Comparison of ENCODE assay signal across 26 cellular contexts in genomic region chr6:137172734-137173431, GRCh38. TPM values are rescaled to one million over a fixed set of nuclear protein-coding genes. Genes with fewer than 3 reads are reported as not detected.
DNase-seq lines count a peak whose midpoint lies in the region; ATAC-seq, FAIRE-seq and TF ChIP-seq lines count a peak whose summit lies in the region.
"Had no signal": no experiment of that assay in that cellular context is flagged by ENCODE, and none has a peak within 500 bp of the region (broad histone marks: within the 10 kb centered on the region; RNA-seq: fewer than 3 reads in every experiment).

No MANE protein-coding gene starts in this region.

- no peak for ATAC-seq in activated naive CD8-positive, alpha-beta T cell treated with anti-CD3 and anti-CD28 coated beads, Interleukin-2, amount 50 U/mL, for 24 hours
- ATAC-seq in activated B cell treated with CpG ODN at 0.5 μM for 24 hours (ENCODE audit: low read depth), result no peak
- ATAC-seq in stimulated activated memory B cell treated with anti-CD40 and anti-IgM and Interleukin-4, amounts not matched to agents 10 μg/mL and 1 μg/mL and 100 μg/mL, for 72 hours, result no peak
- ATAC-seq: HCT116, Right ventricle myocardium inferior had no signal

- no peaks in the 10 kb centered on the region for H3K79me2 ChIP-seq in keratinocyte (ENCODE audit: control insufficient read depth, insufficient read depth, low read length)

- H3K27ac Mint-ChIP-seq in activated naive CD8-positive, alpha-beta T cell treated with anti-CD3 and anti-CD28 coated beads, Interleukin-2, amount 50 U/mL, for 24 hours, result peak overlapping the region; percentile 80
- H3K27ac Mint-ChIP-seq in activated naive CD8-positive, alpha-beta T cell treated with anti-CD3 and anti-CD28 coated beads for 36 hours, result no peak overlapping the region
- peak overlapping the region; percentile 95 for H3K27ac Mint-ChIP-seq in activated B cell treated with CpG ODN at 0.5 μM for 24 hours
- peak overlapping the region; percentile 86 for H3K27ac Mint-ChIP-seq in stimulated activated memory B cell treated with anti-CD40 and anti-IgM and Interleukin-4, amounts not matched to agents 10 μg/mL and 1 μg/mL and 100 μg/mL, for 72 hours

- FAIRE-seq in keratinocyte (lab: Jason Lieb, UNC), result no peak
- FAIRE-seq: H1, HTR-8/SVneo, RCC 7860 had no signal

- peaks cover 30% of the 10 kb centered on the region for H3K4me1 Mint-ChIP-seq in activated naive CD8-positive, alpha-beta T cell treated with anti-CD3 and anti-CD28 coated beads, Interleukin-2, amount 50 U/mL, for 24 hours
- H3K4me1 Mint-ChIP-seq in activated naive CD8-positive, alpha-beta T cell treated with anti-CD3 and anti-CD28 coated beads for 36 hours, result peaks cover 6% of the 10 kb centered on the region
- peaks cover 90% of the 10 kb centered on the region for H3K4me1 Mint-ChIP-seq in activated B cell treated with CpG ODN at 0.5 μM for 24 hours
- H3K4me1 Mint-ChIP-seq in stimulated activated memory B cell treated with anti-CD40 and anti-IgM and Interleukin-4, amounts not matched to agents 10 μg/mL and 1 μg/mL and 100 μg/mL, for 72 hours, result peaks cover 66% of the 10 kb centered on the region

- peak overlapping the region; percentile 44 for H2AFZ ChIP-seq in keratinocyte (ENCODE audit: control insufficient read depth, low read length)

- H3K9me1 ChIP-seq in keratinocyte (ENCODE audit: control insufficient read depth, extremely low read depth, insufficient read depth, low read length), result no peaks in the 10 kb centered on the region

- H3K27ac ChIP-seq in keratinocyte (ENCODE audit: control insufficient read depth, insufficient read depth, low read length), result no peak overlapping the region
- H3K27ac ChIP-seq: 22Rv1 had no signal

- TF ChIP-seq CTCF in activated B cell treated with CpG ODN at 0.5 μM for 24 hours (IDR thresholded peaks at IDR 0.05), result no peak
- TF ChIP-seq CTCF in keratinocyte (optimal IDR thresholded peaks at IDR 0.05 in 1 of 3, IDR thresholded peaks at IDR 0.05 in 1 of 3, conservative IDR thresholded peaks at IDR 0.05 in 1 of 3; ENCODE audit: extremely low read depth in 1 of 3, insufficient read depth in 2 of 3, low read length in 3 of 3), result no peak

- no peak overlapping the region for H3K9ac ChIP-seq in keratinocyte (ENCODE audit: control insufficient read depth, extremely low read depth, insufficient read depth, low read length)

- no peaks in the 10 kb centered on the region for H3K36me3 ChIP-seq in keratinocyte (ENCODE audit: control insufficient read depth in 2 of 2, extremely low read depth in 1 of 2, insufficient read depth in 2 of 2, low read length in 2 of 2)

- CTCF ChIA-PET in activated B cell treated with CpG ODN at 0.5 μM for 24 hours (lab: Charles Lee), result interaction anchor here (0.6 to 2.8 kb wide), 5 partner anchors 66 to 88 kb away, joined by 3 to 19 read pairs (median 4); no protein-coding TSS in a partner anchor

- no peak for DNase-seq in activated naive CD8-positive, alpha-beta T cell treated with anti-CD3 and anti-CD28 coated beads, Interleukin-2, amount 50 U/mL, for 24 hours
- DNase-seq in activated naive CD8-positive, alpha-beta T cell treated with anti-CD3 and anti-CD28 coated beads for 36 hours, result no peak
- no peak for DNase-seq in activated B cell treated with CpG ODN at 0.5 μM for 24 hours
- no peak for DNase-seq in keratinocyte (ENCODE audit: low read depth, low spot score)
- DNase-seq in RKO (ENCODE audit: low spot score), result no peak
- DNase-seq in COLO668 (lab: John Stamatoyannopoulos, UW; ENCODE audit: unreplicated experiment), result no peak
- DNase-seq in stimulated activated CD4-positive, alpha-beta T cell treated with anti-CD3 and anti-CD28 coated beads, Interleukin-1b, Interleukin-23, amount 100 ng/mL, for 48 hours, result no peak
- DNase-seq: EL, Karpas-422, NCI-H1694, NCI-H2081 treated with DMSO at 0.1 percent for 48 hours, NCI-H2171 treated with DMSO at 0.1 percent for 48 hours, NCI-H524 treated with DMSO at 0.1 percent for 48 hours, NCI-H82 had no signal

- no peak overlapping the region for H3K4me3 ChIP-seq in keratinocyte (ENCODE audit: control insufficient read depth in 2 of 3, extremely low read depth in 1 of 3, insufficient read depth in 2 of 3, low read depth in 1 of 3, low read length in 3 of 3)

- no peak overlapping the region for H3K4me2 ChIP-seq in keratinocyte (ENCODE audit: control insufficient read depth, extremely low read depth, insufficient read depth, low read depth, low read length)

- H4K20me1 ChIP-seq in keratinocyte (ENCODE audit: control insufficient read depth, extremely low read depth, insufficient read depth, low read length), result no peaks in the 10 kb centered on the region

- intact Hi-C loops in activated B cell treated with CpG ODN at 0.5 μM for 24 hours (cut with micrococcal nuclease), result loop anchor here (1.0 to 5.0 kb wide), 2 partner anchors 70 to 89 kb away; no protein-coding TSS in a partner anchor

- H3K9me3 Mint-ChIP-seq in activated naive CD8-positive, alpha-beta T cell treated with anti-CD3 and anti-CD28 coated beads, Interleukin-2, amount 50 U/mL, for 24 hours, result peaks cover 3% of the 10 kb centered on the region
- peaks cover 2% of the 10 kb centered on the region for H3K9me3 Mint-ChIP-seq in activated naive CD8-positive, alpha-beta T cell treated with anti-CD3 and anti-CD28 coated beads for 36 hours
- H3K9me3 Mint-ChIP-seq in activated B cell treated with CpG ODN at 0.5 μM for 24 hours, result no peaks in the 10 kb centered on the region
- H3K9me3 Mint-ChIP-seq in stimulated activated memory B cell treated with anti-CD40 and anti-IgM and Interleukin-4, amounts not matched to agents 10 μg/mL and 1 μg/mL and 100 μg/mL, for 72 hours, result no peaks in the 10 kb centered on the region

- no peak overlapping the region for H3K4me3 Mint-ChIP-seq in activated naive CD8-positive, alpha-beta T cell treated with anti-CD3 and anti-CD28 coated beads, Interleukin-2, amount 50 U/mL, for 24 hours
- H3K4me3 Mint-ChIP-seq in activated naive CD8-positive, alpha-beta T cell treated with anti-CD3 and anti-CD28 coated beads for 36 hours, result no peak overlapping the region
- peak overlapping the region; percentile 63 for H3K4me3 Mint-ChIP-seq in activated B cell treated with CpG ODN at 0.5 μM for 24 hours
- peak overlapping the region; percentile 40 for H3K4me3 Mint-ChIP-seq in stimulated activated memory B cell treated with anti-CD40 and anti-IgM and Interleukin-4, amounts not matched to agents 10 μg/mL and 1 μg/mL and 100 μg/mL, for 72 hours
- H3K4me3 Mint-ChIP-seq: CD14-positive monocyte had no signal

- H3K36me3 Mint-ChIP-seq in activated naive CD8-positive, alpha-beta T cell treated with anti-CD3 and anti-CD28 coated beads, Interleukin-2, amount 50 U/mL, for 24 hours (ENCODE audit: low read depth), result no peaks in the 10 kb centered on the region
- no peaks in the 10 kb centered on the region for H3K36me3 Mint-ChIP-seq in activated naive CD8-positive, alpha-beta T cell treated with anti-CD3 and anti-CD28 coated beads for 36 hours
- H3K36me3 Mint-ChIP-seq in activated B cell treated with CpG ODN at 0.5 μM for 24 hours (ENCODE audit: low read depth), result no peaks in the 10 kb centered on the region
- no peaks in the 10 kb centered on the region for H3K36me3 Mint-ChIP-seq in stimulated activated memory B cell treated with anti-CD40 and anti-IgM and Interleukin-4, amounts not matched to agents 10 μg/mL and 1 μg/mL and 100 μg/mL, for 72 hours

- H3K9me3 ChIP-seq in keratinocyte (ENCODE audit: control insufficient read depth, low read depth, low read length), result no peaks in the 10 kb centered on the region

- peaks cover 5% of the 10 kb centered on the region for H3K27me3 Mint-ChIP-seq in activated naive CD8-positive, alpha-beta T cell treated with anti-CD3 and anti-CD28 coated beads, Interleukin-2, amount 50 U/mL, for 24 hours
- no peaks in the 10 kb centered on the region for H3K27me3 Mint-ChIP-seq in activated naive CD8-positive, alpha-beta T cell treated with anti-CD3 and anti-CD28 coated beads for 36 hours
- no peaks in the 10 kb centered on the region for H3K27me3 Mint-ChIP-seq in activated B cell treated with CpG ODN at 0.5 μM for 24 hours
- no peaks in the 10 kb centered on the region for H3K27me3 Mint-ChIP-seq in stimulated activated memory B cell treated with anti-CD40 and anti-IgM and Interleukin-4, amounts not matched to agents 10 μg/mL and 1 μg/mL and 100 μg/mL, for 72 hours
- H3K27me3 Mint-ChIP-seq: IgD-negative memory B cell had no signal

- POLR2A ChIA-PET in activated B cell treated with CpG ODN at 0.5 μM for 24 hours (lab: Charles Lee), result interaction anchor here (0.6 to 1.7 kb wide), 4 partner anchors 23 to 70 kb away, joined by 3 to 7 read pairs (median 4); no protein-coding TSS in a partner anchor

- dilution Hi-C loops in keratinocyte (cut with MboI; ENCODE audit: extremely low pct_ligation_motif_present, low sequenced_read_pairs), result no loop called here

- no peaks in the 10 kb centered on the region for H3K4me1 ChIP-seq in keratinocyte (ENCODE audit: control insufficient read depth, extremely low read depth, insufficient read depth, low read length)

- H3K27me3 ChIP-seq in keratinocyte (ENCODE audit: control insufficient read depth, extremely low read depth, insufficient read depth, low read length), result no peaks in the 10 kb centered on the region

RNA-seq across cellular contexts. Expression of gene IL22RA2, which starts 0.6 kb away (rescaled TPM):
- not detected for total RNA-seq in activated naive CD8-positive, alpha-beta T cell treated with anti-CD3 and anti-CD28 coated beads for 36 hours
- not detected in 2 replicates for total RNA-seq in activated B cell treated with CpG ODN at 0.5 μM for 24 hours
- 0.01 to 0.03 TPM in 2 of 3 replicates, not detected in the other for polyA plus RNA-seq in keratinocyte
- polyA plus RNA-seq in keratinocyte (2011; ENCODE audit: low read depth), result not detected
- not detected in 2 replicates for polyA plus RNA-seq in keratinocyte (2011; cell fraction: cytosol; rRNA removed)
- not detected in 2 replicates for polyA plus RNA-seq in keratinocyte (2011; cell fraction: nucleus; rRNA removed)
- polyA plus RNA-seq in keratinocyte (2012; ENCODE audit: low replicate concordance), result not detected in 2 replicates
- not detected in 3 replicates for polyA minus RNA-seq in keratinocyte
- not detected for polyA minus RNA-seq in keratinocyte (2011; cell fraction: cytosol; rRNA and poly(A)+ RNA removed)
- not detected in 2 replicates for polyA minus RNA-seq in keratinocyte (2011; cell fraction: nucleus; rRNA and poly(A)+ RNA removed)
- total RNA-seq: H1, M059J, OCI-LY7, Right ventricle myocardium inferior, SK-MEL-5 had no signal
- polyA plus RNA-seq: CD14-positive monocyte, H1, IgD-negative memory B cell had no signal

RNA-seq across cellular contexts. Expression of gene IFNGR1, which starts 46.3 kb away (rescaled TPM):
- 10 to 100 TPM; 20.5 to 22.1 TPM for total RNA-seq in activated naive CD8-positive, alpha-beta T cell treated with anti-CD3 and anti-CD28 coated beads for 36 hours
- total RNA-seq in activated B cell treated with CpG ODN at 0.5 μM for 24 hours, result 60.5 and 65.6 TPM in 2 replicates
- 54.8 to 150 TPM (median 109 TPM) in 3 replicates for polyA plus RNA-seq in keratinocyte
- 181 TPM for polyA plus RNA-seq in keratinocyte (2011; ENCODE audit: low read depth)
- polyA plus RNA-seq in keratinocyte (2011; cell fraction: cytosol; rRNA removed), result 29.1 and 70.4 TPM in 2 replicates
- 152 and 195 TPM in 2 replicates for polyA plus RNA-seq in keratinocyte (2011; cell fraction: nucleus; rRNA removed)
- polyA plus RNA-seq in keratinocyte (2012; ENCODE audit: low replicate concordance), result 55.4 and 136 TPM in 2 replicates
- polyA minus RNA-seq in keratinocyte, result 25.6 to 52.1 TPM (median 50.6 TPM) in 3 replicates
- polyA minus RNA-seq in keratinocyte (2011; cell fraction: cytosol; rRNA and poly(A)+ RNA removed), result 49.1 TPM
- polyA minus RNA-seq in keratinocyte (2011; cell fraction: nucleus; rRNA and poly(A)+ RNA removed), result 150 and 198 TPM in 2 replicates

Comparison
In these comparisons a context has a peak if more than half of its experiments do, and no peak if none do; other contexts are left out.
1. H3K4me3 Mint-ChIP-seq: peak in activated B cell treated with CpG ODN at 0.5 μM for 24 hours (single experiment) and stimulated activated memory B cell treated with anti-CD40 and anti-IgM and Interleukin-4, amounts not matched to agents 10 μg/mL and 1 μg/mL and 100 μg/mL, for 72 hours (single experiment); none in activated naive CD8-positive, alpha-beta T cell treated with anti-CD3 and anti-CD28 coated beads, Interleukin-2, amount 50 U/mL, for 24 hours (single experiment) and activated naive CD8-positive, alpha-beta T cell treated with anti-CD3 and anti-CD28 coated beads for 36 hours (single experiment).